21 cellular contexts compared by ENCODE assay signal in the genomic region with DNA sequence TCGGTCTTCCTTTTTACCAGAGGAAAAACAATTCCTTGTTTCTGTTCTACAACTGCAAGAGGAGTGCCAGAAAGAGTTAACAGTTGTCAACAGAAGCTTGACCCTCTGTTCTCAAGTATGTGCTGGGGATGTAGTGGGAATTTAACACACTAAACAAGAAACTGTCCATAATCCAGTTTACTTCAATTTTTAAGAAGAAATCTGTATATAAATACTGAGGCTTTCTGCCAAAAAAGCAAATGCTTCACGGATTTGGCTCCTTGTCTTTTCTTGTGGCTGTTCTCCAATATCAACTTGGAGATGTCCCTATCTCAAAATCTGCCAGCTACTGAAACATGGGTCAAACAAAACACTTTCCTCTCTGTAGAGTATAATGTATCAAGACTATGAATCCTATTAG.
"Had no signal": no experiment of that assay in that cellular context is flagged by ENCODE, and none has a peak within 500 bp of the region (broad histone marks: within the 10 kb centered on the region; RNA-seq: fewer than 3 reads in every experiment).

No MANE protein-coding gene starts in this region.

- H3K27ac ChIP-seq: adrenal gland, heart right ventricle, lower lobe of right lung, spleen, testis had no signal

- H3K4me3 Mint-ChIP-seq: activated CD4-positive, alpha-beta memory T cell treated with anti-CD3 and anti-CD28 coated beads, Interleukin-2, amount 10 ng/mL, durations not matched to agents 7 days and 5 days; activated naive CD4-positive, alpha-beta T cell treated with anti-CD3 and anti-CD28 coated beads, Interleukin-2, amount 10 ng/mL, durations not matched to agents 7 days and 5 days; activated T-cell treated with anti-CD3 and anti-CD28 coated beads, Interleukin-2, amount 50 U/mL, for 24 hours; brain; endodermal cell; neural crest cell; stimulated activated naive CD8-positive, alpha-beta T cell treated with anti-CD3 and anti-CD28 coated beads, Interleukin-15, amount 100 ng/mL, for 72 hours; T-helper 17 cell; WTC11 had no signal

- H3K27me3 Mint-ChIP-seq: activated CD4-positive, alpha-beta memory T cell treated with anti-CD3 and anti-CD28 coated beads, Interleukin-2, amount 10 ng/mL, durations not matched to agents 7 days and 5 days; activated naive CD4-positive, alpha-beta T cell treated with anti-CD3 and anti-CD28 coated beads, Interleukin-2, amount 10 ng/mL, durations not matched to agents 7 days and 5 days; activated T-cell treated with anti-CD3 and anti-CD28 coated beads, Interleukin-2, amount 50 U/mL, for 24 hours; brain; stimulated activated naive CD8-positive, alpha-beta T cell treated with anti-CD3 and anti-CD28 coated beads, Interleukin-15, amount 100 ng/mL, for 72 hours; T-helper 17 cell had no signal

- H3K36me3 ChIP-seq: adrenal gland, lower lobe of right lung had no signal

- H3K27me3 ChIP-seq: adrenal gland, heart right ventricle, spleen, testis had no signal

- H3K27ac Mint-ChIP-seq: activated CD4-positive, alpha-beta memory T cell treated with anti-CD3 and anti-CD28 coated beads, Interleukin-2, amount 10 ng/mL, durations not matched to agents 7 days and 5 days; activated naive CD4-positive, alpha-beta T cell treated with anti-CD3 and anti-CD28 coated beads, Interleukin-2, amount 10 ng/mL, durations not matched to agents 7 days and 5 days; activated T-cell treated with anti-CD3 and anti-CD28 coated beads, Interleukin-2, amount 50 U/mL, for 24 hours; endodermal cell; stimulated activated naive CD8-positive, alpha-beta T cell treated with anti-CD3 and anti-CD28 coated beads, Interleukin-15, amount 100 ng/mL, for 72 hours; T-helper 17 cell; WTC11 had no signal

- DNase-seq: activated CD4-positive, alpha-beta memory T cell treated with anti-CD3 and anti-CD28 coated beads, Interleukin-2, amount 10 ng/mL, durations not matched to agents 7 days and 5 days; activated CD4-positive, alpha-beta T cell treated with anti-CD3 and anti-CD28 coated beads for 4 hours; activated naive CD4-positive, alpha-beta T cell treated with anti-CD3 and anti-CD28 coated beads, Interleukin-2, amount 10 ng/mL, durations not matched to agents 7 days and 5 days; activated T-cell treated with anti-CD3 and anti-CD28 coated beads, Interleukin-2, amount 50 U/mL, for 24 hours; adrenal gland; cerebellar nuclear complex; endodermal cell; erythroblast; foreskin melanocyte; heart right ventricle; left colon; lower lobe of right lung; midbrain; spleen; stimulated activated naive CD8-positive, alpha-beta T cell treated with anti-CD3 and anti-CD28 coated beads, Interleukin-15, amount 100 ng/mL, for 72 hours; T-helper 17 cell; testis had no signal

- H3K4me1 Mint-ChIP-seq: activated naive CD4-positive, alpha-beta T cell treated with anti-CD3 and anti-CD28 coated beads, Interleukin-2, amount 10 ng/mL, durations not matched to agents 7 days and 5 days; endodermal cell; neural crest cell; WTC11 had no signal

- H3K4me3 ChIP-seq: adrenal gland, heart right ventricle, lower lobe of right lung, spleen, testis had no signal

- H3K9me3 ChIP-seq: testis had no signal

- ATAC-seq: heart right ventricle; left colon; lower lobe of right lung; sciatic nerve; stimulated activated naive CD8-positive, alpha-beta T cell treated with anti-CD3 and anti-CD28 coated beads, Interleukin-15, amount 100 ng/mL, for 72 hours; T-helper 17 cell; WTC11 had no signal
